Comparison of ENCODE assay signal across 18 cellular contexts in the genomic region with DNA sequence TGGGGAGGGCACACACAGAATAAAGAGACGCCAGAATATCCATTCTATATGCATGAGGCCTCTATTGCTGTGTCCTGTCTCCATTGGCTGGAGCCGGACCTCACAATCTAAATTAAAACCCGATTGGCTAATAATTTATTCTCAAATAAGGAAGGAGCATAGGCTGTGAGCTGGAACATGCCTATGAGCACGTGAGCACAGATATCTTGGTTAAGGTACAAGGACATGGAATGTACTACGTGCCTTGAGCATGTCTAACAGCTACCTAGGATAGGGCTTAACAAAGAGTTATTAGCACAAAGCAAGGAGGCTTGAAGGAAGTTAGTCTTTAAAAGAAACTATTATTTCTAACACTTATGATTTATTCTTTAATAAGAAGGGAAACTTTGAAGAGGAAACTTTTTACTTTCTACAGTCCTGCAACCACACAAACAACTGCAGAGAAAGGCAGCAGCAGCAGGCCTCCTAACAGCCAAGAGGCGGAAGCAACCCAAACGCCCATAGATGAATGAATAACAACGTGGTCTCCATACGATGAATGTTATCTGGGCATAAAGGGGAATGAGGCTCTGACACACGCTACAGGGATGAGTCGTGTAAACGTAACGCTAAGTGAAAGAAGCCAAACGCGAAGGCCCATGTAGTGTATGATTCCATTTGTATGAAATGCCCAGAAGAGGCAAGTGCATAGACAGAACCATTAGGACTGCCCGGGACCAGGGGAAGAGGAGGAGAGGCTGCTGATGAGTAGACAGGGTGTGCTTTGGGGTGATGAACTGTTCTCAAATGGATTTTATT.
DNase-seq lines count a peak whose midpoint lies in the region; ATAC-seq, FAIRE-seq and TF ChIP-seq lines count a peak whose summit lies in the region.
"Had no signal": no experiment of that assay in that cellular context is flagged by ENCODE, and none has a peak within 500 bp of the region (broad histone marks: within the 10 kb centered on the region; RNA-seq: fewer than 3 reads in every experiment).

No MANE protein-coding gene starts in this region.

- intact Hi-C loops in natural killer cell (cut with micrococcal nuclease) (no loop called here), upper lobe of right lung (cut with DNase I) (no loop called here), A673 (cut with micrococcal nuclease; ENCODE audit: unreplicated experiment) (no loop called here)

- peak overlapping the region; percentile 72 to 73 for H3K27ac Mint-ChIP-seq in natural killer cell
- H3K27ac Mint-ChIP-seq in natural killer cell treated with Interleukin-12 subunit alpha and Interleukin-12 subunit beta and Interleukin-15 and Interleukin-18, amount 100 ng/mL, for 72 hours = peak overlapping the region in 1 of 2 donors; percentile 15
- no peak overlapping the region for H3K27ac Mint-ChIP-seq in astrocyte (ENCODE audit: unreplicated experiment)
- H3K27ac Mint-ChIP-seq: nephron had no signal

- no TSS peak for BruUV-seq in A673 (replicated peaks; lab: Mats Ljungman, UMichigan)

- H3K4me2 ChIP-seq in astrocyte (ENCODE audit: low read length) (no peak overlapping the region), keratinocyte (ENCODE audit: control insufficient read depth, extremely low read depth, insufficient read depth, low read depth, low read length) (no peak overlapping the region)

- no peak overlapping the region for H3K4me3 Mint-ChIP-seq in natural killer cell
- no peak overlapping the region for H3K4me3 Mint-ChIP-seq in natural killer cell treated with Interleukin-12 subunit alpha and Interleukin-12 subunit beta and Interleukin-15 and Interleukin-18, amount 100 ng/mL, for 72 hours
- no peak overlapping the region for H3K4me3 Mint-ChIP-seq in astrocyte (ENCODE audit: unreplicated experiment)
- H3K4me3 Mint-ChIP-seq: H9, nephron had no signal

- no peaks in the 10 kb centered on the region for H3K79me2 ChIP-seq in astrocyte (ENCODE audit: insufficient read depth, low read length)
- H3K79me2 ChIP-seq in keratinocyte (ENCODE audit: control insufficient read depth, insufficient read depth, low read length) = no peaks in the 10 kb centered on the region

- POLR2A ChIA-PET in A673 (lab: Charles Lee; ENCODE audit: low non-redundant PET) = no interaction called here

- H3K27me3 Mint-ChIP-seq in natural killer cell (ENCODE audit: low read depth in 2 of 2) (no peaks in the 10 kb centered on the region), astrocyte (ENCODE audit: low read depth, unreplicated experiment) (no peaks in the 10 kb centered on the region)
- H3K27me3 Mint-ChIP-seq in natural killer cell treated with Interleukin-12 subunit alpha and Interleukin-12 subunit beta and Interleukin-15 and Interleukin-18, amount 100 ng/mL, for 72 hours = no peaks in the 10 kb centered on the region

- FAIRE-seq in astrocyte (lab: Jason Lieb, UNC) (no peak), keratinocyte (lab: Jason Lieb, UNC) (peak; percentile 73)

- H3K27ac ChIP-seq in astrocyte (ENCODE audit: low read depth, low read length) (no peak overlapping the region), keratinocyte (ENCODE audit: control insufficient read depth, insufficient read depth, low read length) (no peak overlapping the region), upper lobe of right lung (no peak overlapping the region), A673 (ENCODE audit: low read depth, low read length, poor library complexity, severe bottlenecking) (no peak overlapping the region)
- H3K27ac ChIP-seq: esophagus squamous epithelium, Peyer's patch, thoracic aorta had no signal

- H3K27me3 ChIP-seq in astrocyte (ENCODE audit: insufficient read depth, low read length) = no peaks in the 10 kb centered on the region
- no peaks in the 10 kb centered on the region for H3K27me3 ChIP-seq in keratinocyte (ENCODE audit: control insufficient read depth, extremely low read depth, insufficient read depth, low read length)
- H3K27me3 ChIP-seq in upper lobe of right lung = no peaks in the 10 kb centered on the region
- no peaks in the 10 kb centered on the region for H3K27me3 ChIP-seq in A673 (replicated peaks; ENCODE audit: insufficient read depth, low read depth, low read length, poor library complexity)
- H3K27me3 ChIP-seq: esophagus squamous epithelium, Peyer's patch had no signal

- no peaks in the 10 kb centered on the region for H4K20me1 ChIP-seq in astrocyte (ENCODE audit: insufficient read depth, low read length)
- H4K20me1 ChIP-seq in keratinocyte (ENCODE audit: control insufficient read depth, extremely low read depth, insufficient read depth, low read length) = no peaks in the 10 kb centered on the region

- H2AFZ ChIP-seq in astrocyte (ENCODE audit: low read depth, low read length) (no peak overlapping the region), keratinocyte (ENCODE audit: control insufficient read depth, low read length) (no peak overlapping the region)

- no peak overlapping the region for H3K9ac ChIP-seq in astrocyte (ENCODE audit: low read length)
- H3K9ac ChIP-seq in keratinocyte (ENCODE audit: control insufficient read depth, extremely low read depth, insufficient read depth, low read length) = no peak overlapping the region

- TF ChIP-seq CTCF in natural killer cell (IDR thresholded peaks at IDR 0.05) (no peak), astrocyte (IDR thresholded peaks at IDR 0.05; ENCODE audit: insufficient read depth, low read depth, low read length) (no peak), keratinocyte (optimal IDR thresholded peaks at IDR 0.05 in 1 of 3, IDR thresholded peaks at IDR 0.05 in 1 of 3, conservative IDR thresholded peaks at IDR 0.05 in 1 of 3; ENCODE audit: extremely low read depth in 1 of 3, insufficient read depth in 2 of 3, low read length in 3 of 3) (no peak), upper lobe of right lung (IDR thresholded peaks at IDR 0.05) (no peak), A673 (conservative IDR thresholded peaks at IDR 0.05; ENCODE audit: low read depth, low read length) (no peak)

- H3K4me1 Mint-ChIP-seq in natural killer cell (peaks cover 2 to 43% of the 10 kb centered on the region in 2 donors), astrocyte (ENCODE audit: low read depth, unreplicated experiment) (no peaks in the 10 kb centered on the region)
- peaks cover 2 to 25% of the 10 kb centered on the region in 2 donors for H3K4me1 Mint-ChIP-seq in natural killer cell treated with Interleukin-12 subunit alpha and Interleukin-12 subunit beta and Interleukin-15 and Interleukin-18, amount 100 ng/mL, for 72 hours (ENCODE audit: low read depth in 2 of 2)

- dilution Hi-C loops in keratinocyte (cut with MboI; ENCODE audit: extremely low pct_ligation_motif_present, low sequenced_read_pairs) = no loop called here

- DNase-seq in natural killer cell = no peak
- DNase-seq in natural killer cell treated with Interleukin-12 subunit alpha and Interleukin-12 subunit beta and Interleukin-15 and Interleukin-18, amount 100 ng/mL, for 72 hours (ENCODE audit: low spot score) = no peak
- peak; percentile 51 for DNase-seq in astrocyte (ENCODE audit: low read depth)
- no peak for DNase-seq in keratinocyte (ENCODE audit: low read depth, low spot score)
- peak; percentile 3 for DNase-seq in upper lobe of right lung
- DNase-seq in T-helper 9 cell = no peak
- no peak for DNase-seq in NK-92 treated with Interleukin-12 subunit alpha and Interleukin-12 subunit beta, amount 100 ng/mL, for 24 hours (lab: John Stamatoyannopoulos, UW)
- DNase-seq in A673 (ENCODE audit: low spot score) = no peak
- DNase-seq: activated CD4-positive, CD25-positive, alpha-beta regulatory T cell treated with anti-CD3 and anti-CD28 coated beads, Interleukin-2, amount 50 U/mL, for 72 hours; Calu3; cortex of kidney; esophagus squamous epithelium; H9; NCI-H2081 treated with DMSO at 0.1 percent for 48 hours; NCI-H748 treated with DMSO at 0.1 percent for 48 hours had no signal

- ATAC-seq in natural killer cell (no peak), upper lobe of right lung (no peak)
- no peak for ATAC-seq in natural killer cell treated with Interleukin-12 subunit alpha and Interleukin-12 subunit beta and Interleukin-15 and Interleukin-18, amount 100 ng/mL, for 72 hours

- H3K9me3 ChIP-seq in astrocyte (ENCODE audit: insufficient read depth, low read depth, low read length) (no peaks in the 10 kb centered on the region), keratinocyte (ENCODE audit: control insufficient read depth, low read depth, low read length) (no peaks in the 10 kb centered on the region), upper lobe of right lung (no peaks in the 10 kb centered on the region), A673 (ENCODE audit: low read depth, low read length, poor library complexity, severe bottlenecking) (no peaks in the 10 kb centered on the region)
- H3K9me3 ChIP-seq: esophagus squamous epithelium, Peyer's patch, thoracic aorta had no signal

- H3K4me3 ChIP-seq in astrocyte (ENCODE audit: insufficient read depth, low read depth, low read length) = no peak overlapping the region
- no peak overlapping the region for H3K4me3 ChIP-seq in keratinocyte (ENCODE audit: control insufficient read depth in 2 of 3, extremely low read depth in 1 of 3, insufficient read depth in 2 of 3, low read depth in 1 of 3, low read length in 3 of 3)
- H3K4me3 ChIP-seq in upper lobe of right lung = no peak overlapping the region
- H3K4me3 ChIP-seq in A673 (ENCODE audit: low read depth, low read length, poor library complexity, severe bottlenecking) = no peak overlapping the region
- H3K4me3 ChIP-seq: esophagus squamous epithelium, Peyer's patch, thoracic aorta had no signal

- no peaks in the 10 kb centered on the region for H3K9me3 Mint-ChIP-seq in natural killer cell
- H3K9me3 Mint-ChIP-seq in natural killer cell treated with Interleukin-12 subunit alpha and Interleukin-12 subunit beta and Interleukin-15 and Interleukin-18, amount 100 ng/mL, for 72 hours = no peaks in the 10 kb centered on the region
- peaks cover 3% of the 10 kb centered on the region for H3K9me3 Mint-ChIP-seq in astrocyte (ENCODE audit: unreplicated experiment)
- H3K9me3 Mint-ChIP-seq: nephron had no signal

- H3K4me1 ChIP-seq in astrocyte (ENCODE audit: insufficient read depth, low read length) (no peaks in the 10 kb centered on the region), keratinocyte (ENCODE audit: control insufficient read depth, extremely low read depth, insufficient read depth, low read length) (peaks cover 51% of the 10 kb centered on the region), upper lobe of right lung (peaks cover 2% of the 10 kb centered on the region), A673 (ENCODE audit: insufficient read depth, low read length, poor library complexity, severe bottlenecking) (no peaks in the 10 kb centered on the region)

- H3K36me3 ChIP-seq in astrocyte (ENCODE audit: insufficient read depth, low read length) (no peaks in the 10 kb centered on the region), keratinocyte (ENCODE audit: control insufficient read depth in 2 of 2, extremely low read depth in 1 of 2, insufficient read depth in 2 of 2, low read length in 2 of 2) (peaks cover 12 to 22% of the 10 kb centered on the region in 2 experiments), upper lobe of right lung (peaks cover 37% of the 10 kb centered on the region), A673 (ENCODE audit: insufficient read depth, low read length, poor library complexity, severe bottlenecking) (no peaks in the 10 kb centered on the region)

- CTCF ChIA-PET in A673 (lab: Charles Lee) = no interaction called here

- no peaks in the 10 kb centered on the region for H3K36me3 Mint-ChIP-seq in natural killer cell
- H3K36me3 Mint-ChIP-seq in natural killer cell treated with Interleukin-12 subunit alpha and Interleukin-12 subunit beta and Interleukin-15 and Interleukin-18, amount 100 ng/mL, for 72 hours = no peaks in the 10 kb centered on the region
- peaks cover 20% of the 10 kb centered on the region for H3K36me3 Mint-ChIP-seq in astrocyte (ENCODE audit: low read depth, unreplicated experiment)

- H3K9me1 ChIP-seq in keratinocyte (ENCODE audit: control insufficient read depth, extremely low read depth, insufficient read depth, low read length) = no peaks in the 10 kb centered on the region

Comparison
In these comparisons a context has a peak if more than half of its experiments do, and no peak if none do; other contexts are left out.
1. DNase-seq: peak in astrocyte (single experiment) and upper lobe of right lung (single experiment); none in natural killer cell (single experiment), natural killer cell treated with Interleukin-12 subunit alpha and Interleukin-12 subunit beta and Interleukin-15 and Interleukin-18, amount 100 ng/mL, for 72 hours (single experiment), keratinocyte (single experiment), T-helper 9 cell (single experiment), NK-92 treated with Interleukin-12 subunit alpha and Interleukin-12 subunit beta, amount 100 ng/mL, for 24 hours (single experiment) and A673 (single experiment).